In genomic region chr15:63970723-63971426, GRCh38 we compare ENCODE assay signal across 8 cellular contexts.
A peak's percentile ranks its signal among the peaks of the same experiment; 100 is the strongest.
DNase-seq lines count a peak whose midpoint lies in the region; ATAC-seq, FAIRE-seq and TF ChIP-seq lines count a peak whose summit lies in the region.

No MANE protein-coding gene starts in this region.

- peak; percentile 46; the same call in 1 of the 2 replicates for TF ChIP-seq POLR2A in GM12892 (IDR thresholded peaks at IDR 0.05; ENCODE audit: low read depth, low read length)

- ATAC-seq in GM21381 (IDR thresholded peaks at IDR 0.05; ENCODE audit: unreplicated experiment) (peak; percentile 93), HG03558 (IDR thresholded peaks at IDR 0.05; ENCODE audit: extremely low read depth, unreplicated experiment) (peak; percentile 84)

- in situ Hi-C loops in G401 (cut with HindIII; ENCODE audit: low sequenced_read_pairs) = no loop called here

- peak; percentile 91 for FAIRE-seq in GM12892 (lab: Jason Lieb, UNC)

- DNase-seq in GM12892 (ENCODE audit: insufficient read length) (peak; percentile 38), iris pigment epithelial cell (ENCODE audit: low read depth) (peak; percentile 18), DMS79 treated with DMSO at 0.1 percent for 48 hours (lab: John Stamatoyannopoulos, UW) (no peak), cerebellar cortex (ENCODE audit: low spot score) (no peak), G401 (ENCODE audit: low spot score) (no peak), globus pallidus (ENCODE audit: low spot score) (no peak)

Comparison
In these comparisons a context has a peak if more than half of its experiments do, and no peak if none do; other contexts are left out.
1. DNase-seq: peak in GM12892 (single experiment) and iris pigment epithelial cell (single experiment); none in DMS79 treated with DMSO at 0.1 percent for 48 hours (single experiment), cerebellar cortex (single experiment), G401 (single experiment) and globus pallidus (single experiment).